Comparison of ENCODE assay signal across 24 cellular contexts in genomic region chr22:44879301-44879680, GRCh38.
DNase-seq lines count a peak whose midpoint lies in the region; ATAC-seq and TF ChIP-seq lines count a peak whose summit lies in the region.
"Had no signal": no experiment of that assay in that cellular context is flagged by ENCODE, and none has a peak within 500 bp of the region (broad histone marks: within the 10 kb centered on the region; RNA-seq: fewer than 3 reads in every experiment).

No MANE protein-coding gene starts in this region.

- TF ChIP-seq POLR2A in spleen (IDR thresholded peaks at IDR 0.05), result no peak

- peaks cover 0 to 22% (median 16%) of the 10 kb centered on the region in 8 donors for H3K9me3 ChIP-seq in spleen
- no peaks in the 10 kb centered on the region for H3K9me3 ChIP-seq in CD8-positive, alpha-beta T cell (ENCODE audit: low read length)
- H3K9me3 ChIP-seq: BE2C, MG63 had no signal

- H3K4me3 ChIP-seq in spleen, result no peak overlapping the region
- no peak overlapping the region for H3K4me3 ChIP-seq in CD8-positive, alpha-beta T cell (ENCODE audit: low read depth, low read length)
- H3K4me3 ChIP-seq: MG63 had no signal

- 89 to 94% (median 92%) methylated on average over 12 of the region's 12 CpGs for whole genome bisulfite sequencing in spleen, 5 donors

- POLR2A ChIA-PET in CD8-positive, alpha-beta T cell (lab: Charles Lee), result no interaction called here

- intact Hi-C loops in spleen (cut with DNase I; ENCODE audit: low total_unique reads), result no loop called here
- intact Hi-C loops in CD8-positive, alpha-beta T cell (cut with DNase I, micrococcal nuclease), result no loop called here

- no peak overlapping the region for H3K4me3 Mint-ChIP-seq in CD8-positive, alpha-beta T cell
- H3K4me3 Mint-ChIP-seq: CD14-positive monocyte had no signal

- H3K4me1 Mint-ChIP-seq in CD8-positive, alpha-beta T cell (ENCODE audit: low read depth), result no peaks in the 10 kb centered on the region
- H3K4me1 Mint-ChIP-seq: CD14-positive monocyte had no signal

- no peak for TF ChIP-seq CTCF in spleen (IDR thresholded peaks at IDR 0.05 in 8 of 11, conservative IDR thresholded peaks at IDR 0.05 in 3 of 11)
- no peak for TF ChIP-seq CTCF in CD8-positive, alpha-beta T cell (IDR thresholded peaks at IDR 0.05)

- H3K9me3 Mint-ChIP-seq in CD8-positive, alpha-beta T cell, result no peaks in the 10 kb centered on the region

- no peak overlapping the region for H3K27ac ChIP-seq in spleen
- no peak overlapping the region for H3K27ac ChIP-seq in CD8-positive, alpha-beta T cell (ENCODE audit: low read depth, low read length)

- peaks cover 2% of the 10 kb centered on the region for H3K27me3 Mint-ChIP-seq in CD8-positive, alpha-beta T cell (ENCODE audit: low read depth)

- ATAC-seq in left lobe of liver, result no peak
- ATAC-seq in activated CD4-positive, CD25-positive, alpha-beta regulatory T cell treated with anti-CD3 and anti-CD28 coated beads, Interleukin-2, amount 50 U/mL, for 24 hours, result no peak
- ATAC-seq in HG03565 (IDR thresholded peaks at IDR 0.05; ENCODE audit: unreplicated experiment), result no peak
- ATAC-seq in CD8-positive, alpha-beta T cell, result no peak

- no peaks in the 10 kb centered on the region for H3K27me3 ChIP-seq in spleen (replicated peaks in 1 of 7)
- H3K27me3 ChIP-seq in CD8-positive, alpha-beta T cell (ENCODE audit: insufficient read depth, low read length), result no peaks in the 10 kb centered on the region
- H3K27me3 ChIP-seq: BE2C had no signal

- peak; percentile 49 for DNase-seq in activated effector memory CD4-positive, alpha-beta T cell treated with anti-CD3 and anti-CD28 coated beads, Interleukin-2, amount 50 U/mL, for 16 hours
- no peak for DNase-seq in activated effector memory CD4-positive, alpha-beta T cell treated with Interleukin-2 at 50 U/mL for 16 hours
- DNase-seq in left lobe of liver (ENCODE audit: low spot score), result peak; percentile 11
- peak; percentile 59 for DNase-seq in spleen
- DNase-seq in cerebellar nuclear complex (lab: John Stamatoyannopoulos, UW), result no peak
- no peak for DNase-seq in CD8-positive, alpha-beta T cell
- DNase-seq: 8988T, ACHN, BE2C, Calu3, DMS79 treated with DMSO at 0.1 percent for 48 hours, GF-D8, IMR-90, KG1, MG63, NCI-H1105 treated with DMSO at 0.1 percent for 48 hours, NCI-H146, NCI-H1930, NCI-H446, NCI-H524 treated with DMSO at 0.1 percent for 48 hours, NCI-H774 had no signal

- CTCF ChIA-PET in CD8-positive, alpha-beta T cell (lab: Charles Lee), result no interaction called here

- no peaks in the 10 kb centered on the region for H3K4me1 ChIP-seq in spleen
- no peaks in the 10 kb centered on the region for H3K4me1 ChIP-seq in CD8-positive, alpha-beta T cell (ENCODE audit: insufficient read depth, low read length)
- H3K4me1 ChIP-seq: BE2C had no signal

- no peaks in the 10 kb centered on the region for H3K36me3 ChIP-seq in spleen
- H3K36me3 ChIP-seq in CD8-positive, alpha-beta T cell (ENCODE audit: insufficient read depth, low read length), result no peaks in the 10 kb centered on the region
- H3K36me3 ChIP-seq: MG63 had no signal

- no peaks in the 10 kb centered on the region for H3K36me3 Mint-ChIP-seq in CD8-positive, alpha-beta T cell
- H3K36me3 Mint-ChIP-seq: CD14-positive monocyte had no signal

- no peak overlapping the region for H3K27ac Mint-ChIP-seq in CD8-positive, alpha-beta T cell
- H3K27ac Mint-ChIP-seq: CD14-positive monocyte had no signal

Comparison
In these comparisons a context has a peak if more than half of its experiments do, and no peak if none do; other contexts are left out.
1. DNase-seq: peak in activated effector memory CD4-positive, alpha-beta T cell treated with anti-CD3 and anti-CD28 coated beads, Interleukin-2, amount 50 U/mL, for 16 hours (single experiment), left lobe of liver (single experiment) and spleen (single experiment); none in activated effector memory CD4-positive, alpha-beta T cell treated with Interleukin-2 at 50 U/mL for 16 hours (single experiment), cerebellar nuclear complex (0 of 2) and CD8-positive, alpha-beta T cell (0 of 7).